ENCODE assay signal across 10 cellular contexts in the genomic region with DNA sequence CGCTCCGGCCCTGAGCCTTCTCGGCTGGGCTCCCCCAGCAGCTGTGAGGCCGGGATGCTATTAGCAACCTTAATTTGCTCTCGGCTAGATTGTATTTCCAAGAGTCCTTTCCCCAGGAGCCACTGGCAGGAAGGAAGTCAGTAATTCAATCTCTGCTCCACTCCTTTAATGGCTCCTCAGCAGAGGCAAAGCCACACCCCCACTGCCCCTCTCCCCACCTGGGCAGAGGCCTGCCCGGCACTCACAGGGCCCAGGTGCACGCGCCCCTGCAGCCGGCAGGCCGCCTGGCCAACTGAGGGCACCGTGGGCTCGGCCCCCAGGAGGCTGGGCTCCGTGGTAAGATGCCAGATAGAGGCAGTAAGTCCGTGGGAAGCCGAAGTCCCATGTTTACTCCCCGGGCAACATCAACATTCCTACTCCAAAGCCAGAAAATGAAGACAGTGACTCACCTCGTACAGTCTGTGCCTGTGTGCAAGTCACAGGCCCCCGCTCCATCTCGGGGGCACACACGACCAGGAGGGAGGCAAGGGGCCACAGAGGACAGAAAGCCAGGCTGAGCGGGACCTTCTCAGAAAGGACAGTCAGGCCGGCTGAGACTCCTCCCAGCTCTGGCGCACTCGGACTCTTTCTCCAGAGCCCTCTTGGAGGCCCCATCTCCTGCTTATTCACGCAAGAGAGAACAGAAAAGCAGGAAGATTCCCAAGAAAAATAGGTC. TPM values are rescaled to one million over a fixed set of nuclear protein-coding genes. Genes with fewer than 3 reads are reported as not detected.
A peak's percentile ranks its signal among the peaks of the same experiment; 100 is the strongest.
DNase-seq lines count a peak whose midpoint lies in the region; TF ChIP-seq lines count a peak whose summit lies in the region.
"Had no signal": no experiment of that assay in that cellular context is flagged by ENCODE, and none has a peak within 500 bp of the region (broad histone marks: within the 10 kb centered on the region; RNA-seq: fewer than 3 reads in every experiment).

No MANE protein-coding gene starts in this region.

- H3K4me3 ChIP-seq in choroid plexus epithelial cell (ENCODE audit: low read depth, low read length) (no peak overlapping the region), OCI-LY7 (ENCODE audit: low read depth, low read length, poor library complexity, severe bottlenecking) (no peak overlapping the region)

- H3K27me3 Mint-ChIP-seq in nephron (ENCODE audit: low read depth): peaks cover 72% of the 10 kb centered on the region

- peaks cover 81% of the 10 kb centered on the region for H3K4me1 Mint-ChIP-seq in nephron

- no peak overlapping the region for H3K4me2 ChIP-seq in OCI-LY7 (ENCODE audit: low read length)

- H3K36me3 Mint-ChIP-seq in nephron (ENCODE audit: low read depth): no peaks in the 10 kb centered on the region

- H3K9me2 ChIP-seq in OCI-LY7 (ENCODE audit: insufficient read depth, low read length): no peaks in the 10 kb centered on the region

- no TSS peak for BruUV-seq in OCI-LY7 (replicated peaks; lab: Mats Ljungman, UMichigan)

- peak overlapping the region; percentile 82 to 91 (median 90) for H3K27ac Mint-ChIP-seq in nephron

- no peaks in the 10 kb centered on the region for H3K4me1 ChIP-seq in OCI-LY7 (ENCODE audit: insufficient read depth, low read length, poor library complexity, severe bottlenecking)

- CTCF ChIA-PET in OCI-LY7 (lab: Charles Lee; ENCODE audit: unreplicated experiment): no interaction called here

- no peak overlapping the region for H2AFZ ChIP-seq in OCI-LY7 (ENCODE audit: low read length)

- TF ChIP-seq CTCF in choroid plexus epithelial cell (conservative IDR thresholded peaks at IDR 0.05; ENCODE audit: low read depth, low read length): no peak
- TF ChIP-seq CTCF in nephron (IDR thresholded peaks at IDR 0.05; ENCODE audit: unreplicated experiment in 3 of 3): no peak
- no peak for TF ChIP-seq CTCF in OCI-LY7 (conservative IDR thresholded peaks at IDR 0.05; ENCODE audit: low read length)

- H4K20me1 ChIP-seq in OCI-LY7 (ENCODE audit: insufficient read depth, low read length): no peaks in the 10 kb centered on the region

- POLR2A ChIA-PET in OCI-LY7 (lab: Charles Lee): no interaction called here

- DNase-seq in COR-L47 (lab: John Stamatoyannopoulos, UW) (peak; percentile 82), NCI-H2081 (lab: John Stamatoyannopoulos, UW) (peak; percentile 80 to 88), choroid plexus epithelial cell (ENCODE audit: low read depth) (peak; percentile 13), HPDE6-E6E7 (ENCODE audit: extremely low spot score) (no peak), OCI-M1 (lab: John Stamatoyannopoulos, UW) (no peak), OCI-LY7 (ENCODE audit: low spot score) (no peak)
- no peak for DNase-seq in activated T-cell treated with anti-CD3 and anti-CD28 coated beads, Interleukin-2, amount 50 U/mL, for 1 hour
- DNase-seq: erythroblast had no signal

- no peaks in the 10 kb centered on the region for H3K79me2 ChIP-seq in OCI-LY7 (ENCODE audit: insufficient read depth, low read depth, low read length)

- H3K36me3 ChIP-seq in OCI-LY7 (ENCODE audit: insufficient read depth, low read length): no peaks in the 10 kb centered on the region

- H3K27ac ChIP-seq in OCI-LY7 (ENCODE audit: low read depth, low read length, poor library complexity, severe bottlenecking): no peak overlapping the region
- H3K27ac ChIP-seq: HL-60 had no signal

- no peaks in the 10 kb centered on the region for H3K9me3 ChIP-seq in OCI-LY7 (ENCODE audit: low read length)

- H3K4me3 Mint-ChIP-seq in nephron: peak overlapping the region; percentile 73 to 90 (median 80)

- intact Hi-C loops in OCI-LY7 (cut with micrococcal nuclease; ENCODE audit: unreplicated experiment): no loop called here

- no peaks in the 10 kb centered on the region for H3K9me3 Mint-ChIP-seq in nephron

RNA-seq across cellular contexts. Expression of a gene that starts 5.1 kb away (rescaled TPM):
- 0.36 and 0.95 TPM in 2 replicates for total RNA-seq in OCI-LY7 (2014; rRNA removed; shearing (Covaris generic))
- 2.8 and 3.4 TPM in 2 replicates for total RNA-seq in OCI-LY7 (2022)

Comparison
In these comparisons a context has a peak if more than half of its experiments do, and no peak if none do; other contexts are left out.
1. DNase-seq: peak in COR-L47 (single experiment), NCI-H2081 (2 of 2) and choroid plexus epithelial cell (single experiment); none in HPDE6-E6E7 (single experiment), OCI-M1 (single experiment), OCI-LY7 (single experiment) and activated T-cell treated with anti-CD3 and anti-CD28 coated beads, Interleukin-2, amount 50 U/mL, for 1 hour (single experiment).